1 cellular context compared by ENCODE assay signal in genomic region chr2:163893444-163893843, GRCh38.
TF ChIP-seq lines count a peak whose summit lies in the region.

No MANE protein-coding gene starts in this region.

TF ChIP-seq in HEK293, 187 proteins besides CTCF, POLR2A, EP300 and RAD21 (continued from another document):
- peak; percentile 76 for TF ChIP-seq ZNF518A (tag by site-specific recombination; conservative IDR thresholded peaks at IDR 0.05; ENCODE audit: low read depth)
